Comparison of ENCODE assay signal across 10 cellular contexts in the genomic region with DNA sequence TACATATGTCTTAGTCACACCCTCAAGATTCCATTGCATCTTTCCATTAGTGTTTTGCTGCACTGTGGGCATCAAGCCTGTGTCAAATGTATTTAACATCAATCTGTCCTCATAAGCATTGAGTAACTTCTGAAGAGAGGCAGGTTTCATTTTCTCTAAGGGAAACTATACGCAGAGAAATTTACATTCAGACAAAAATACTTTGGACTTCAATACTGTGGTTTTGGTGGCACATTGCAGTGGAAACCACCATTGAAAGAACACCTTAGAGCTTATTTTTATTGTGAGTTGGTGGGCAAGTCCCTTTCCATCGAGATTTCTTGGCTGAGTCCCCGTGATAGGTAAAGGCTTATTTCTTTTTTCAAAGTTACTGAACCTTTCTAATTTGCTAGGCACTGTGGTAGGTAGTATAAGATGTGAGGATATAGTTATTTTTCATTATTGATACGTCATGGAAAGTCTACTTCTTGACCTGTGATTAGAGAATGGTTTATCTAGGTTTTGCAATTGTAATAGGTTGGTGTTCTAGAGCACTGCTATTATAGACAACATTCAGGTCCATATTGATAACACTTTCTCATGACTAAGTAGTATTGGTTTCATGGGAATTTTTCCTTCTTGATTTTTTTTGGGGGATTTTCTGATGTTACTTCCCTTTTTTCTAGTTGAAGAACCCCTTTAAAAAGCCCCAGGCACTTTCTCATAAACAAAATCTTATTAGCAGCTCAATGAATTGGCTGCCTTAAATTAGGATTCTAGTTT.
A peak's percentile ranks its signal among the peaks of the same experiment; 100 is the strongest.
DNase-seq lines count a peak whose midpoint lies in the region; ATAC-seq and TF ChIP-seq lines count a peak whose summit lies in the region.
"Had no signal": no experiment of that assay in that cellular context is flagged by ENCODE, and none has a peak within 500 bp of the region (broad histone marks: within the 10 kb centered on the region; RNA-seq: fewer than 3 reads in every experiment).

No MANE protein-coding gene starts in this region.

- peak overlapping the region in 2 of 3 donors; percentile 6 to 15 for H3K27ac Mint-ChIP-seq in CD4-positive, CD25-positive, alpha-beta regulatory T cell
- H3K27ac Mint-ChIP-seq: brain had no signal

- peaks cover 4% of the 10 kb centered on the region for H3K27me3 ChIP-seq in CD4-positive, CD25-positive, alpha-beta regulatory T cell (ENCODE audit: control insufficient read depth, insufficient read depth, low read length)
- H3K27me3 ChIP-seq in Loucy (ENCODE audit: insufficient read depth, low read length, poor library complexity, severe bottlenecking) (no peaks in the 10 kb centered on the region), upper lobe of left lung (no peaks in the 10 kb centered on the region), sigmoid colon (no peaks in the 10 kb centered on the region)

- no peaks in the 10 kb centered on the region for H3K36me3 Mint-ChIP-seq in CD4-positive, CD25-positive, alpha-beta regulatory T cell
- H3K36me3 Mint-ChIP-seq: brain had no signal

- DNase-seq in CD4-positive, CD25-positive, alpha-beta regulatory T cell = peak in 2 of 3 donors; percentile 10 to 39
- DNase-seq in upper lobe of left lung (no peak), NCI-H82 (lab: John Stamatoyannopoulos, UW) (no peak), sigmoid colon (no peak), NCI-H1694 (lab: John Stamatoyannopoulos, UW) (no peak)
- DNase-seq: hypothalamus had no signal

- no peaks in the 10 kb centered on the region for H4K20me1 ChIP-seq in Loucy (ENCODE audit: insufficient read depth, low read length, poor library complexity, severe bottlenecking)

- peak overlapping the region; percentile 68 for H3K4me3 ChIP-seq in CD4-positive, CD25-positive, alpha-beta regulatory T cell (ENCODE audit: low read depth, low read length)
- peak overlapping the region; percentile 29 for H3K4me3 ChIP-seq in Loucy (ENCODE audit: low read length, poor library complexity, severe bottlenecking)
- no peak overlapping the region for H3K4me3 ChIP-seq in upper lobe of left lung
- no peak overlapping the region for H3K4me3 ChIP-seq in sigmoid colon

- no peaks in the 10 kb centered on the region for H3K9me3 ChIP-seq in CD4-positive, CD25-positive, alpha-beta regulatory T cell (ENCODE audit: control insufficient read depth in 2 of 2, low read length in 2 of 2)
- H3K9me3 ChIP-seq in Loucy (ENCODE audit: insufficient read depth, low read depth, low read length) = no peaks in the 10 kb centered on the region
- no peaks in the 10 kb centered on the region for H3K9me3 ChIP-seq in upper lobe of left lung
- H3K9me3 ChIP-seq in sigmoid colon = no peaks in the 10 kb centered on the region

- H3K4me2 ChIP-seq in Loucy (ENCODE audit: low read depth, low read length, poor library complexity, severe bottlenecking) = peak overlapping the region; percentile 49

- TF ChIP-seq POLR2A in upper lobe of left lung (IDR thresholded peaks at IDR 0.05) (no peak), sigmoid colon (IDR thresholded peaks at IDR 0.05) (no peak)

- H3K79me2 ChIP-seq in Loucy (ENCODE audit: insufficient read depth, low read length) = no peaks in the 10 kb centered on the region

- H3F3A ChIP-seq in Loucy (ENCODE audit: low read depth) = no peaks in the 10 kb centered on the region

- no peak for TF ChIP-seq CTCF in Loucy (conservative IDR thresholded peaks at IDR 0.05; ENCODE audit: low read length)
- TF ChIP-seq CTCF in upper lobe of left lung (IDR thresholded peaks at IDR 0.05) = no peak
- TF ChIP-seq CTCF in sigmoid colon (IDR thresholded peaks at IDR 0.05) = no peak

- 80 to 86% methylated on average over 4 of the region's 4 CpGs for WGBS in upper lobe of left lung, 2 donors
- WGBS in sigmoid colon, 2 donors = 64 to 71% methylated on average over 4 of the region's 4 CpGs

- peak overlapping the region in 3 of 4 donors; percentile 35 to 83 (median 64) for H3K4me3 Mint-ChIP-seq in CD4-positive, CD25-positive, alpha-beta regulatory T cell
- H3K4me3 Mint-ChIP-seq: brain had no signal

- TF ChIP-seq EP300 in upper lobe of left lung (IDR thresholded peaks at IDR 0.05) = no peak
- TF ChIP-seq EP300 in sigmoid colon (IDR thresholded peaks at IDR 0.05) = no peak

- H3K36me3 ChIP-seq in CD4-positive, CD25-positive, alpha-beta regulatory T cell (ENCODE audit: control insufficient read depth, insufficient read depth, low read length) = no peaks in the 10 kb centered on the region
- H3K36me3 ChIP-seq in Loucy (ENCODE audit: insufficient read depth, low read length) (no peaks in the 10 kb centered on the region), upper lobe of left lung (no peaks in the 10 kb centered on the region), sigmoid colon (no peaks in the 10 kb centered on the region)

- H3K9ac ChIP-seq in Loucy (ENCODE audit: low read depth, low read length, poor library complexity, severe bottlenecking) = no peak overlapping the region

- ATAC-seq in CD4-positive, CD25-positive, alpha-beta regulatory T cell (ENCODE audit: low read depth in 2 of 2) = peak in 1 of 2 donors; percentile 37
- ATAC-seq in GM18870 (IDR thresholded peaks at IDR 0.05; ENCODE audit: unreplicated experiment) (peak; percentile 93), HG02759 (IDR thresholded peaks at IDR 0.05; ENCODE audit: unreplicated experiment) (peak; percentile 89), upper lobe of left lung (ENCODE audit: low FRiP score in 2 of 2) (no peak)

- peaks cover 0 to 2% (median 0%) of the 10 kb centered on the region in 7 donors for H3K9me3 Mint-ChIP-seq in CD4-positive, CD25-positive, alpha-beta regulatory T cell

- peaks cover 7 to 16% (median 8%) of the 10 kb centered on the region in 4 donors for H3K4me1 Mint-ChIP-seq in CD4-positive, CD25-positive, alpha-beta regulatory T cell
- H3K4me1 Mint-ChIP-seq: brain had no signal

- H3K9me2 ChIP-seq in Loucy (replicated peaks; ENCODE audit: low read depth, low read length) = no peaks in the 10 kb centered on the region

- intact Hi-C loops in sigmoid colon (cut with DNase I) = no loop called here

- H2AFZ ChIP-seq in Loucy (ENCODE audit: low read length) = peak overlapping the region; percentile 29; the same call in 1 of the 2 replicates

- peaks cover 12% of the 10 kb centered on the region for H3K27me3 Mint-ChIP-seq in CD4-positive, CD25-positive, alpha-beta regulatory T cell

- no peaks in the 10 kb centered on the region for H3K4me1 ChIP-seq in CD4-positive, CD25-positive, alpha-beta regulatory T cell (ENCODE audit: control insufficient read depth, insufficient read depth, low read length, poor library complexity, severe bottlenecking)
- H3K4me1 ChIP-seq in Loucy (ENCODE audit: insufficient read depth, low read length, poor library complexity, severe bottlenecking) = no peaks in the 10 kb centered on the region
- H3K4me1 ChIP-seq in upper lobe of left lung = no peaks in the 10 kb centered on the region
- no peaks in the 10 kb centered on the region for H3K4me1 ChIP-seq in sigmoid colon

- H3K27ac ChIP-seq in CD4-positive, CD25-positive, alpha-beta regulatory T cell (ENCODE audit: insufficient read depth, low read length, poor library complexity, severe bottlenecking) = no peak overlapping the region
- no peak overlapping the region for H3K27ac ChIP-seq in upper lobe of left lung
- H3K27ac ChIP-seq in sigmoid colon = no peak overlapping the region

Comparison
In these comparisons a context has a peak if more than half of its experiments do, and no peak if none do; other contexts are left out.
1. ATAC-seq: peak in GM18870 (single experiment) and HG02759 (single experiment); none in upper lobe of left lung (0 of 2).
2. DNase-seq: peak in CD4-positive, CD25-positive, alpha-beta regulatory T cell (2 of 3); none in upper lobe of left lung (0 of 2), NCI-H82 (single experiment), sigmoid colon (single experiment) and NCI-H1694 (single experiment).
3. H3K4me3 ChIP-seq: peak in CD4-positive, CD25-positive, alpha-beta regulatory T cell (single experiment) and Loucy (single experiment); none in upper lobe of left lung (0 of 4) and sigmoid colon (0 of 4).